10 cellular contexts compared by ENCODE assay signal in genomic region chr20:37308098-37309050, GRCh38. TPM values are rescaled to one million over a fixed set of nuclear protein-coding genes. Genes with fewer than 3 reads are reported as not detected.
DNase-seq lines count a peak whose midpoint lies in the region; ATAC-seq and TF ChIP-seq lines count a peak whose summit lies in the region.
"Had no signal": no experiment of that assay in that cellular context is flagged by ENCODE, and none has a peak within 500 bp of the region (broad histone marks: within the 10 kb centered on the region; RNA-seq: fewer than 3 reads in every experiment).

No MANE protein-coding gene starts in this region.

- H3K36me3 ChIP-seq in esophagus muscularis mucosa: peaks cover 4 to 56% (median 37%) of the 10 kb centered on the region in 4 donors

- no peaks in the 10 kb centered on the region for H3K27me3 ChIP-seq in esophagus muscularis mucosa
- H3K27me3 ChIP-seq: dorsolateral prefrontal cortex had no signal

- no peaks in the 10 kb centered on the region for H3K9me3 ChIP-seq in esophagus muscularis mucosa

- intact Hi-C loops in left ventricle myocardium superior (cut with micrococcal nuclease): no loop called here
- intact Hi-C loops in esophagus muscularis mucosa (cut with DNase I): loop anchor here (5.0 kb wide), 1 partner anchor 34 kb away; no protein-coding TSS in a partner anchor

- TF ChIP-seq EP300 in esophagus muscularis mucosa (IDR thresholded peaks at IDR 0.05): no peak

- peak; percentile 78 for DNase-seq in GM10266 (ENCODE audit: extremely low spot score)
- DNase-seq in left ventricle myocardium superior: no peak
- no peak for DNase-seq in esophagus muscularis mucosa (ENCODE audit: extremely low spot score)
- DNase-seq in hepatic stellate cell (ENCODE audit: low spot score): no peak
- DNase-seq in AG08396 (ENCODE audit: low spot score): no peak
- DNase-seq: dorsolateral prefrontal cortex, posterior cingulate gyrus had no signal

- TF ChIP-seq POLR2A in esophagus muscularis mucosa (IDR thresholded peaks at IDR 0.05; ENCODE audit: low read depth): no peak

- peaks cover 8 to 69% (median 40%) of the 10 kb centered on the region in 4 donors for H3K4me1 ChIP-seq in esophagus muscularis mucosa

- peak; percentile 87 for ATAC-seq in GM19467 (IDR thresholded peaks at IDR 0.05; ENCODE audit: unreplicated experiment)
- ATAC-seq in HG03432 (IDR thresholded peaks at IDR 0.05; ENCODE audit: unreplicated experiment): peak; percentile 90
- ATAC-seq in left ventricle myocardium superior: peak; percentile 68
- ATAC-seq in SK-N-SH treated with all-trans-retinoic acid at 6 μM for 48 hours: no peak; the same call in 2 of the 3 replicates

- TF ChIP-seq CTCF in GM10266 (IDR thresholded peaks at IDR 0.05; ENCODE audit: control insufficient read depth, insufficient read depth, low read depth, missing control alignments) (no peak), esophagus muscularis mucosa (IDR thresholded peaks at IDR 0.05) (no peak)

- no peak overlapping the region for H3K27ac ChIP-seq in esophagus muscularis mucosa (replicated peaks in 1 of 4)
- H3K27ac ChIP-seq: dorsolateral prefrontal cortex had no signal

- 85% methylated on average over 7 of the region's 8 CpGs for WGBS in esophagus muscularis mucosa

- H3K4me3 ChIP-seq in esophagus muscularis mucosa: no peak overlapping the region
- H3K4me3 ChIP-seq: dorsolateral prefrontal cortex had no signal

TF ChIP-seq in SK-N-SH treated with all-trans-retinoic acid at 6 μM for 48 hours, 23 proteins besides CTCF, POLR2A, EP300 and RAD21:
- no peak for TF ChIP-seq ZC3H10 (CRISPR knock-in tag; IDR thresholded peaks at IDR 0.05)
- no peak for TF ChIP-seq GLIS3 (CRISPR knock-in tag; IDR thresholded peaks at IDR 0.05)
- TF ChIP-seq TOX (CRISPR knock-in tag; IDR thresholded peaks at IDR 0.05; ENCODE audit: borderline replicate concordance): no peak

RNA-seq across cellular contexts. Expression of gene MANBAL, which starts 18.9 kb away (rescaled TPM):
- 16.6 TPM for total RNA-seq in left ventricle myocardium superior
- 10 to 100 TPM; 38.3 to 56.3 (median 47.3) TPM for total RNA-seq in esophagus muscularis mucosa

RNA-seq across cellular contexts. Expression of gene SRC, which starts 37.6 kb away (rescaled TPM):
- total RNA-seq in left ventricle myocardium superior (5.1 TPM), esophagus muscularis mucosa (10 to 100 TPM; 27.5 to 52.2 (median 42.3) TPM)

RNA-seq across cellular contexts. Expression of gene GHRH, which starts 46.8 kb away (rescaled TPM):
- total RNA-seq in left ventricle myocardium superior (not detected), esophagus muscularis mucosa (not detected)
